In genomic region chr1:110438883-110439282, GRCh38 we compare ENCODE assay signal across 1 cellular context.
TF ChIP-seq lines count a peak whose summit lies in the region.

No MANE protein-coding gene starts in this region.

TF ChIP-seq in endothelial cell of umbilical vein, 7 proteins besides CTCF, POLR2A, EP300 and RAD21 (continued from another document):
- no peak for TF ChIP-seq MAX (IDR thresholded peaks at IDR 0.05; ENCODE audit: insufficient read depth, insufficient read length)
- TF ChIP-seq GATA2 (IDR thresholded peaks at IDR 0.05; ENCODE audit: insufficient read depth, insufficient read length, low read depth, low read length), result no peak
- TF ChIP-seq POLR2AphosphoS5 (IDR thresholded peaks at IDR 0.05; ENCODE audit: insufficient read depth, low read depth, low read length), result no peak
- no peak for TF ChIP-seq EZH2 (IDR thresholded peaks at IDR 0.05; ENCODE audit: borderline replicate concordance, low read depth, low read length, severe bottlenecking)
